1 cellular context compared by ENCODE assay signal in the genomic region with DNA sequence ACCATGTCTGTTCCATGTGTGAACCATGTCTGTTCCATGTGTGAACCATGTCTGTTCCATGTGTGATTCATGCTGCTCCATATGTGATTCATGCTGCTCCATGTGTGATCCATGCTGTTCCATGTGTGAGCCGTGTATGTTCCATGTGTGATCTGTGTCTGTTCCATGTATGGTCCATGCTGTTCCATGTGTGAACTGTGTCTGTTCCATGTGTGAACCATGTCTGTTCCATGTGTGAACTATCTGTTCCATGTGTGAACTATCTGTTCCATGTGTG.
A peak's percentile ranks its signal among the peaks of the same experiment; 100 is the strongest.
TF ChIP-seq lines count a peak whose summit lies in the region.
"Not testable (repeated sequence)": the region's sequence is repeated elsewhere in the genome, so short reads cannot be mapped to it uniquely, and the experiment has no call there.

No MANE protein-coding gene starts in this region.

TF ChIP-seq in HepG2, 621 proteins besides CTCF, POLR2A, EP300 and RAD21 (continued from another document):
- TF ChIP-seq, protein P1, sequence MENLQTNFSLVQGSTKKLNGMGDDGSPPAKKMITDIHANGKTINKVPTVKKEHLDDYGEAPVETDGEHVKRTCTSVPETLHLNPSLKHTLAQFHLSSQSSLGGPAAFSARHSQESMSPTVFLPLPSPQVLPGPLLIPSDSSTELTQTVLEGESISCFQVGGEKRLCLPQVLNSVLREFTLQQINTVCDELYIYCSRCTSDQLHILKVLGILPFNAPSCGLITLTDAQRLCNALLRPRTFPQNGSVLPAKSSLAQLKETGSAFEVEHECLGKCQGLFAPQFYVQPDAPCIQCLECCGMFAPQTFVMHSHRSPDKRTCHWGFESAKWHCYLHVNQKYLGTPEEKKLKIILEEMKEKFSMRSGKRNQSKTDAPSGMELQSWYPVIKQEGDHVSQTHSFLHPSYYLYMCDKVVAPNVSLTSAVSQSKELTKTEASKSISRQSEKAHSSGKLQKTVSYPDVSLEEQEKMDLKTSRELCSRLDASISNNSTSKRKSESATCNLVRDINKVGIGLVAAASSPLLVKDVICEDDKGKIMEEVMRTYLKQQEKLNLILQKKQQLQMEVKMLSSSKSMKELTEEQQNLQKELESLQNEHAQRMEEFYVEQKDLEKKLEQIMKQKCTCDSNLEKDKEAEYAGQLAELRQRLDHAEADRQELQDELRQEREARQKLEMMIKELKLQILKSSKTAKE (CRISPR knock-in tag; IDR thresholded peaks at IDR 0.05; ENCODE audit: borderline replicate concordance): peak; percentile 37; the same call in 1 of the 2 replicates
- TF ChIP-seq, protein P2, sequence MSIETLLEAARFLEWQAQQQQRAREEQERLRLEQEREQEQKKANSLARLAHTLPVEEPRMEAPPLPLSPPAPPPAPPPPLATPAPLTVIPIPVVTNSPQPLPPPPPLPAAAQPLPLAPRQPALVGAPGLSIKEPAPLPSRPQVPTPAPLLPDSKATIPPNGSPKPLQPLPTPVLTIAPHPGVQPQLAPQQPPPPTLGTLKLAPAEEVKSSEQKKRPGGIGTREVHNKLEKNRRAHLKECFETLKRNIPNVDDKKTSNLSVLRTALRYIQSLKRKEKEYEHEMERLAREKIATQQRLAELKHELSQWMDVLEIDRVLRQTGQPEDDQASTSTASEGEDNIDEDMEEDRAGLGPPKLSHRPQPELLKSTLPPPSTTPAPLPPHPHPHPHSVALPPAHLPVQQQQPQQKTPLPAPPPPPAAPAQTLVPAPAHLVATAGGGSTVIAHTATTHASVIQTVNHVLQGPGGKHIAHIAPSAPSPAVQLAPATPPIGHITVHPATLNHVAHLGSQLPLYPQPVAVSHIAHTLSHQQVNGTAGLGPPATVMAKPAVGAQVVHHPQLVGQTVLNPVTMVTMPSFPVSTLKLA (IDR thresholded peaks at IDR 0.05): peak; percentile 100
- TF ChIP-seq ZBTB7A (CRISPR knock-in tag; IDR thresholded peaks at IDR 0.05) (0 out of 2 replicates have a peak, but pooled peaks have one; percentile 14), ZIK1 (CRISPR knock-in tag; IDR thresholded peaks at IDR 0.05; ENCODE audit: borderline replicate concordance, low read depth) (peak; percentile 49; the same call in 1 of the 2 replicates), ZNF775 (CRISPR knock-in tag; IDR thresholded peaks at IDR 0.05; ENCODE audit: borderline replicate concordance) (0 out of 2 replicates have a peak, but pooled peaks have one; percentile 52), ZNF260 (CRISPR knock-in tag; IDR thresholded peaks at IDR 0.05; ENCODE audit: borderline replicate concordance, low read depth) (0 out of 2 replicates have a peak, but pooled peaks have one; percentile 21), ATF7 (CRISPR knock-in tag; IDR thresholded peaks at IDR 0.05) (peak; percentile 70; the same call in 1 of the 2 replicates), ZNF451 (CRISPR knock-in tag; IDR thresholded peaks at IDR 0.05) (peak; percentile 23; the same call in 1 of the 2 replicates), KLF16 (CRISPR knock-in tag; IDR thresholded peaks at IDR 0.05) (0 out of 4 replicates have a peak, but pooled peaks of 1 of the 2 experiments have one; percentile 22), TEAD3 (CRISPR knock-in tag; optimal IDR thresholded peaks at IDR 0.05; ENCODE audit: borderline replicate concordance) (peak; percentile 10)
- TF ChIP-seq, protein P3, sequence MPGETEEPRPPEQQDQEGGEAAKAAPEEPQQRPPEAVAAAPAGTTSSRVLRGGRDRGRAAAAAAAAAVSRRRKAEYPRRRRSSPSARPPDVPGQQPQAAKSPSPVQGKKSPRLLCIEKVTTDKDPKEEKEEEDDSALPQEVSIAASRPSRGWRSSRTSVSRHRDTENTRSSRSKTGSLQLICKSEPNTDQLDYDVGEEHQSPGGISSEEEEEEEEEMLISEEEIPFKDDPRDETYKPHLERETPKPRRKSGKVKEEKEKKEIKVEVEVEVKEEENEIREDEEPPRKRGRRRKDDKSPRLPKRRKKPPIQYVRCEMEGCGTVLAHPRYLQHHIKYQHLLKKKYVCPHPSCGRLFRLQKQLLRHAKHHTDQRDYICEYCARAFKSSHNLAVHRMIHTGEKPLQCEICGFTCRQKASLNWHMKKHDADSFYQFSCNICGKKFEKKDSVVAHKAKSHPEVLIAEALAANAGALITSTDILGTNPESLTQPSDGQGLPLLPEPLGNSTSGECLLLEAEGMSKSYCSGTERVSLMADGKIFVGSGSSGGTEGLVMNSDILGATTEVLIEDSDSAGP (CRISPR knock-in tag; IDR thresholded peaks at IDR 0.05; ENCODE audit: borderline replicate concordance): peak; percentile 14; the same call in 1 of the 2 replicates
- not testable (repeated sequence) for TF ChIP-seq ATF7 (IDR thresholded peaks at IDR 0.05)
